In the genomic region with DNA sequence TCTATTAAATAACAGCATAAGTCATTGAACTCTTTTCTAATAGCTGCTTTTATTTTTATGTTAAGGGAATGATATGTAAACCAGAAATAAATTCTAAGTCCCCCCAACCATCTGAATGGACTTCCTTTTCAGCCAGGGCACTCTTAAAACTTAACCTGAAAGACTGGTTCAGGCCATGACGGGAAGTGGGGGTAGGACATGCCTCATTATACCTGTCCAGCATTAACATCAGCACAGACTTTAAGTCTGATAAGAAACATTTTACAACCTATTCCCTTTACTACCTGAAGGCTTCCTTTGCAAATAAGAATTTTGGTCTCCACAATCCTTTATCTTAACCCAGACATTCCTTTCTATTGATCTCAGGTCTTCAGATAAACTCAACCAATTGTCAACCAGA, we compare ENCODE assay signal across 31 cellular contexts. TPM values are rescaled to one million over a fixed set of nuclear protein-coding genes. Genes with fewer than 3 reads are reported as not detected.
"Had no signal": no experiment of that assay in that cellular context is flagged by ENCODE, and none has a peak within 500 bp of the region (broad histone marks: within the 10 kb centered on the region; RNA-seq: fewer than 3 reads in every experiment).

No MANE protein-coding gene starts in this region.

- H3K36me3 Mint-ChIP-seq: memory B cell; naive thymus-derived CD8-positive, alpha-beta T cell; type B pancreatic cell had no signal

- H3K9me3 Mint-ChIP-seq: type B pancreatic cell had no signal

- H3K27me3 ChIP-seq: pancreas, stomach, suprapubic skin, tibial artery, uterus had no signal

- ATAC-seq: left colon; naive thymus-derived CD8-positive, alpha-beta T cell; pancreas; right cardiac atrium; sciatic nerve; stimulated activated naive B cell treated with anti-CD40 and anti-IgM and Interleukin-4, amounts not matched to agents 10 μg/mL and 1 μg/mL and 100 μg/mL, for 72 hours; stimulated activated naive CD8-positive, alpha-beta T cell treated with anti-CD3 and anti-CD28 coated beads, Interleukin-15, Interleukin-2, amounts not matched to agents 100 U/mL and 50 U/mL, for 24 hours had no signal

- H3K27me3 Mint-ChIP-seq: stimulated activated naive B cell treated with anti-CD40 and anti-IgM and Interleukin-4, amounts not matched to agents 10 μg/mL and 1 μg/mL and 100 μg/mL, for 72 hours; type B pancreatic cell had no signal

- FAIRE-seq: islet of Langerhans, kidney, pancreas had no signal

- H3K4me3 Mint-ChIP-seq: memory B cell; naive thymus-derived CD8-positive, alpha-beta T cell; nephron; neural crest cell; stimulated activated naive B cell treated with anti-CD40 and anti-IgM and Interleukin-4, amounts not matched to agents 10 μg/mL and 1 μg/mL and 100 μg/mL, for 72 hours; type B pancreatic cell had no signal

- H3K36me3 ChIP-seq: left ventricle myocardium inferior, pancreas, prostate gland, stomach, suprapubic skin, thoracic aorta, tibial artery, uterus had no signal

- H3K9me3 ChIP-seq: pancreas, prostate gland, thoracic aorta, uterus had no signal

- H3K4me3 ChIP-seq: left ventricle myocardium inferior, lung, pancreas, prostate gland, skin epidermis, stomach, suprapubic skin, thoracic aorta, tibial artery, uterus had no signal

- H3K4me1 ChIP-seq: left ventricle myocardium inferior, pancreas, prostate gland, stomach, suprapubic skin, tibial artery, uterus had no signal

- H3K4me1 Mint-ChIP-seq: naive thymus-derived CD8-positive, alpha-beta T cell; nephron; neural crest cell had no signal

- DNase-seq: hippocampal formation; kidney; left colon; left ventricle myocardium inferior; naive thymus-derived CD8-positive, alpha-beta T cell; nucleus accumbens; pancreas; posterior cingulate gyrus; retina; right cardiac atrium; stimulated activated CD4-positive, alpha-beta T cell treated with anti-CD3 and anti-CD28 coated beads, Interleukin-12 subunit alpha, Interleukin-12 subunit beta, amount 100 ng/mL, for 4 hours; stimulated activated CD4-positive, alpha-beta T cell treated with anti-CD3 and anti-CD28 coated beads, Interleukin-15, amount 100 ng/mL, for 24 hours; stimulated activated CD4-positive, alpha-beta T cell treated with anti-CD3 and anti-CD28 coated beads, Interleukin-2, amount 100 ng/mL, for 24 hours; stimulated activated CD4-positive, alpha-beta T cell treated with anti-CD3 and anti-CD28 coated beads, Interleukin-4, amount 100 ng/mL, for 1 hour; stimulated activated naive B cell treated with anti-CD40 and anti-IgM and Interleukin-4, amounts not matched to agents 10 μg/mL and 1 μg/mL and 100 μg/mL, for 72 hours; stimulated activated naive CD8-positive, alpha-beta T cell treated with anti-CD3 and anti-CD28 coated beads, Interleukin-15, Interleukin-2, amounts not matched to agents 100 U/mL and 50 U/mL, for 24 hours; stomach; tibial artery; uterus had no signal

- H3K27ac Mint-ChIP-seq: memory B cell; naive thymus-derived CD8-positive, alpha-beta T cell; nephron; stimulated activated naive B cell treated with anti-CD40 and anti-IgM and Interleukin-4, amounts not matched to agents 10 μg/mL and 1 μg/mL and 100 μg/mL, for 72 hours; type B pancreatic cell had no signal

- H3K27ac ChIP-seq: left ventricle myocardium inferior, pancreas, prostate gland, skin epidermis, stomach, suprapubic skin, thoracic aorta, tibial artery, uterus had no signal

RNA-seq across cellular contexts. Expression of gene CYP2C18, which starts 56.0 kb away (rescaled TPM):
- total RNA-seq: left ventricle myocardium inferior; naive thymus-derived CD8-positive, alpha-beta T cell; neural crest cell; osteoblast; prostate gland; right cardiac atrium; sciatic nerve; thoracic aorta; uterus had no signal
- polyA plus RNA-seq: naive thymus-derived CD8-positive, alpha-beta T cell; right cardiac atrium had no signal
